Comparison of ENCODE assay signal across 8 cellular contexts in the genomic region with DNA sequence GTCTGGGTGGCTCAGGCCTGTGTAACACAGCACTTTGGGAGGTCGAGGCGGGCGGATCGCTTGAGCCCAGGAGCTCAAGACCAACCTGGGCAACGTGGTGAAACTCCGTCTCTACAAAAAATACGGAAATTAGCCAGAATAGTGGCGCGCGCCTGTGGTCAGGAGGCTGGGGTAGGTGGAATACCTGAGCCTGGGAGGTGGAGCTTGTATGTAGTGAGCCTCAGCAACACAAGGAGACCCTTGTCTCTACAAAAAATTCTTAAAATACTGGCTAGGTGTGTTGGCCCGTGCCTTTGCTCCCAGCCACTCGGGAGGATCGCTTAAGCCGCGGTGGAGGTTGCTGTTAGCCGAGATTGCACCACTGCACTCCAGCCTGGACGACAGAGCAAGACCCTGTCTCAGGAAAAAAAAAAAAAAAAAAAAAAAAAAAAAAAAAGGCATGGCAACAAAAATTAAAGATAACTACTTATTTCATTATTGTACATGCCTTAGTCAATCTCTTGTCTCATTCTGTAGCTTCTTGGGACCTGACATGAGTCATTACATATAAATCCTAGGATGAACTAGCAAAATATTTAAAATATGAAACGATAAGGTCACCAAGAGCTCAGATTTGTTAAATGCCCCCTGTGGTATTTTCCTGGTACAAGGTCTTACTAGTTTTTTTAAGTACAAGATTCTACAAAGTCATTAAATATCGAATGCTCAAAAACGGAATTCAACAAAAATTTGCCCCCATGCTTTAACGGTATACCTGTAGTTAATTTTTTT. TPM values are rescaled to one million over a fixed set of nuclear protein-coding genes. Genes with fewer than 3 reads are reported as not detected.
DNase-seq lines count a peak whose midpoint lies in the region; TF ChIP-seq lines count a peak whose summit lies in the region.

No MANE protein-coding gene starts in this region.

- peaks cover 37% of the 10 kb centered on the region for H3K36me3 ChIP-seq in muscle layer of colon (ENCODE audit: insufficient read depth, low read length)
- peaks cover 3% of the 10 kb centered on the region for H3K36me3 ChIP-seq in thymus (ENCODE audit: control insufficient read depth, insufficient read depth)

- 1% methylated on average over 21 of the region's 21 CpGs for WGBS in thymus

- H3K4me3 ChIP-seq in choroid plexus epithelial cell (ENCODE audit: low read depth, low read length) (peak overlapping the region; percentile 86), muscle layer of colon (ENCODE audit: low read depth in 1 of 2, low read length in 2 of 2) (peak overlapping the region; percentile 49 to 87), thymus (ENCODE audit: low read length) (peak overlapping the region; percentile 83)

- TF ChIP-seq CTCF in C4-2B (conservative IDR thresholded peaks at IDR 0.05) (no peak), choroid plexus epithelial cell (conservative IDR thresholded peaks at IDR 0.05; ENCODE audit: low read depth, low read length) (no peak)

- no peaks in the 10 kb centered on the region for H3K27me3 ChIP-seq in muscle layer of colon (ENCODE audit: control insufficient read depth in 1 of 2, insufficient read depth in 2 of 2, low read length in 2 of 2)
- H3K27me3 ChIP-seq in thymus (ENCODE audit: control insufficient read depth, insufficient read depth), result no peaks in the 10 kb centered on the region

- H3K27ac ChIP-seq in C4-2B, result peak overlapping the region; percentile 97
- no peak overlapping the region for H3K27ac ChIP-seq in muscle layer of colon (ENCODE audit: low read depth, low read length)
- no peak overlapping the region for H3K27ac ChIP-seq in thymus (ENCODE audit: low read depth)

- peak overlapping the region; percentile 85 for H3K9ac ChIP-seq in muscle layer of colon (ENCODE audit: low read length)

- CTCF ChIA-PET in HEK293T (lab: Yijun Ruan, JAX), result interaction anchor here (0.6 kb wide), 1 partner anchor 165 kb away, joined by 6 read pairs; no protein-coding TSS in a partner anchor

- H3K4me1 ChIP-seq in muscle layer of colon (ENCODE audit: insufficient read depth, low read length), result peaks cover 32% of the 10 kb centered on the region
- peaks cover 9% of the 10 kb centered on the region for H3K4me1 ChIP-seq in thymus (ENCODE audit: control insufficient read depth, insufficient read depth, low read length)

- DNase-seq in HEK293T (ENCODE audit: extremely low spot score) (no peak), T follicular helper cell (ENCODE audit: low read depth) (peak; percentile 6), choroid plexus epithelial cell (ENCODE audit: low read depth) (peak; percentile 55), DMS153 treated with DMSO at 0.1 percent for 48 hours (lab: John Stamatoyannopoulos, UW; ENCODE audit: unreplicated experiment) (no peak), NCI-H187 (lab: John Stamatoyannopoulos, UW) (no peak)

- POLR2A ChIA-PET in HEK293T (lab: Yijun Ruan, JAX), result interaction anchor here (1.4 to 6.9 kb wide), 7 partner anchors 9 to 78 kb away, joined by 3 to 119 read pairs (median 13); partner anchors contain the start of genes CEP295 and MED17

- no peaks in the 10 kb centered on the region for H3K9me3 ChIP-seq in muscle layer of colon (ENCODE audit: low read length)
- no peaks in the 10 kb centered on the region for H3K9me3 ChIP-seq in thymus (ENCODE audit: control insufficient read depth)

TF ChIP-seq in HEK293T, 16 proteins besides CTCF, POLR2A, EP300 and RAD21:
- TF ChIP-seq SUZ12 (IDR thresholded peaks at IDR 0.05) (no peak), ZNF384 (IDR thresholded peaks at IDR 0.05) (0 out of 2 replicates have a peak, but pooled peaks have one; percentile 46)

RNA-seq across cellular contexts. Expression of gene TAF1D, which starts 1.1 kb away (rescaled TPM):
- polyA plus RNA-seq in thymus, result 227 TPM

RNA-seq across cellular contexts. Expression of gene C11orf54, which starts 1.3 kb away (rescaled TPM):
- polyA plus RNA-seq in thymus, result 24.7 TPM

RNA-seq across cellular contexts. Expression of gene MED17, which starts 43.9 kb away (rescaled TPM):
- polyA plus RNA-seq in thymus, result 26.8 TPM

Comparison
In these comparisons a context has a peak if more than half of its experiments do, and no peak if none do; other contexts are left out.
1. DNase-seq: peak in T follicular helper cell (single experiment) and choroid plexus epithelial cell (single experiment); none in HEK293T (single experiment), DMS153 treated with DMSO at 0.1 percent for 48 hours (single experiment) and NCI-H187 (0 of 2).
2. Peak in every context shown above with its lines, with median percentiles within 50 percentile points of each other: H3K4me3 ChIP-seq.